In genomic region chr6:24908555-24908954, GRCh38 we compare ENCODE assay signal across 10 cellular contexts. TPM values are rescaled to one million over a fixed set of nuclear protein-coding genes. Genes with fewer than 3 reads are reported as not detected.
DNase-seq lines count a peak whose midpoint lies in the region; ATAC-seq and TF ChIP-seq lines count a peak whose summit lies in the region.
"Had no signal": no experiment of that assay in that cellular context is flagged by ENCODE, and none has a peak within 500 bp of the region (broad histone marks: within the 10 kb centered on the region; RNA-seq: fewer than 3 reads in every experiment).

No MANE protein-coding gene starts in this region.

- H3K36me3 ChIP-seq in left ventricle myocardium inferior: no peaks in the 10 kb centered on the region
- H3K36me3 ChIP-seq in muscle layer of duodenum (ENCODE audit: control insufficient read depth in 1 of 2, insufficient read depth in 2 of 2, low read length in 2 of 2): no peaks in the 10 kb centered on the region
- H3K36me3 ChIP-seq in uterus: no peaks in the 10 kb centered on the region

- no peak for TF ChIP-seq CTCF in left ventricle myocardium inferior (IDR thresholded peaks at IDR 0.05; ENCODE audit: borderline replicate concordance)
- no peak for TF ChIP-seq CTCF in uterus (IDR thresholded peaks at IDR 0.05)

- H3K36me3 Mint-ChIP-seq in activated CD4-positive, alpha-beta memory T cell treated with anti-CD3 and anti-CD28 coated beads, Interleukin-2, amount 10 ng/mL, durations not matched to agents 7 days and 5 days (ENCODE audit: low read depth): peaks cover 93% of the 10 kb centered on the region

- H3K4me1 Mint-ChIP-seq in activated CD4-positive, alpha-beta memory T cell treated with anti-CD3 and anti-CD28 coated beads, Interleukin-2, amount 10 ng/mL, durations not matched to agents 7 days and 5 days: peaks cover 86% of the 10 kb centered on the region

- no peaks in the 10 kb centered on the region for H3K9me3 Mint-ChIP-seq in activated CD4-positive, alpha-beta memory T cell treated with anti-CD3 and anti-CD28 coated beads, Interleukin-2, amount 10 ng/mL, durations not matched to agents 7 days and 5 days

- peaks cover 37% of the 10 kb centered on the region for H3K4me1 ChIP-seq in left ventricle myocardium inferior
- H3K4me1 ChIP-seq in muscle layer of duodenum (ENCODE audit: control insufficient read depth in 1 of 2, insufficient read depth in 2 of 2, low read length in 2 of 2): peaks cover 0 to 20% of the 10 kb centered on the region in 2 donors
- H3K4me1 ChIP-seq in uterus: no peaks in the 10 kb centered on the region

- no peaks in the 10 kb centered on the region for H3K27me3 Mint-ChIP-seq in activated CD4-positive, alpha-beta memory T cell treated with anti-CD3 and anti-CD28 coated beads, Interleukin-2, amount 10 ng/mL, durations not matched to agents 7 days and 5 days

- peak overlapping the region; percentile 76 for H3K4me3 ChIP-seq in left ventricle myocardium inferior
- peak overlapping the region; percentile 11 to 13 for H3K4me3 ChIP-seq in muscle layer of duodenum (ENCODE audit: low read depth in 1 of 2, low read length in 2 of 2)
- H3K4me3 ChIP-seq in uterus: peak overlapping the region; percentile 76 to 85

- H3K27ac Mint-ChIP-seq in activated CD4-positive, alpha-beta memory T cell treated with anti-CD3 and anti-CD28 coated beads, Interleukin-2, amount 10 ng/mL, durations not matched to agents 7 days and 5 days: peak overlapping the region; percentile 79

- no peak for DNase-seq in left ventricle myocardium inferior
- no peak for DNase-seq in Right ventricle myocardium superior
- DNase-seq in activated CD4-positive, alpha-beta memory T cell treated with anti-CD3 and anti-CD28 coated beads, Interleukin-2, amount 10 ng/mL, durations not matched to agents 7 days and 5 days: no peak
- DNase-seq in uterus: peak in 1 of 2 donors; percentile 45
- DNase-seq in DMS53 treated with DMSO at 0.1 percent for 48 hours (lab: John Stamatoyannopoulos, UW; ENCODE audit: unreplicated experiment): no peak
- DNase-seq in kidney tubule cell (ENCODE audit: low spot score): no peak
- DNase-seq: stimulated activated CD4-positive, alpha-beta T cell treated with anti-CD3 and anti-CD28 coated beads, Interleukin-2, amount 100 ng/mL, for 24 hours had no signal

- TF ChIP-seq POLR2A in uterus (IDR thresholded peaks at IDR 0.05): no peak

- H3K27ac ChIP-seq in left ventricle myocardium inferior (replicated peaks) (peak overlapping the region; percentile 77), muscle layer of duodenum (ENCODE audit: low read length) (no peak overlapping the region), uterus (peak overlapping the region; percentile 97 to 98)

- ATAC-seq in Right ventricle myocardium superior (ENCODE audit: poor library complexity) (no peak), GM21360 (IDR thresholded peaks at IDR 0.05; ENCODE audit: unreplicated experiment) (no peak)

- POLR2A ChIA-PET in activated CD4-positive, alpha-beta memory T cell treated with anti-CD3 and anti-CD28 coated beads, Interleukin-2, amount 10 ng/mL, durations not matched to agents 7 days and 5 days (lab: Charles Lee): interaction anchor here (1.2 to 7.4 kb wide), 16 partner anchors 9 to 109 kb away, joined by 3 to 104 read pairs (median 21); partner anchors contain the start of gene RIPOR2

- H3K4me3 Mint-ChIP-seq in activated CD4-positive, alpha-beta memory T cell treated with anti-CD3 and anti-CD28 coated beads, Interleukin-2, amount 10 ng/mL, durations not matched to agents 7 days and 5 days: peak overlapping the region; percentile 76

- CTCF ChIA-PET in activated CD4-positive, alpha-beta memory T cell treated with anti-CD3 and anti-CD28 coated beads, Interleukin-2, amount 10 ng/mL, durations not matched to agents 7 days and 5 days (lab: Charles Lee): interaction anchor here (1.2 to 6.7 kb wide), 13 partner anchors 9 to 119 kb away, joined by 3 to 73 read pairs (median 8); partner anchors contain the start of gene RIPOR2

- intact Hi-C loops in left ventricle myocardium inferior (cut with micrococcal nuclease): no loop called here
- intact Hi-C loops in Right ventricle myocardium superior (cut with DNase I): no loop called here
- intact Hi-C loops in uterus (cut with DNase I; ENCODE audit: low total_unique reads): no loop called here

- peaks cover 5% of the 10 kb centered on the region for H3K27me3 ChIP-seq in left ventricle myocardium inferior (ENCODE audit: low read depth)
- no peaks in the 10 kb centered on the region for H3K27me3 ChIP-seq in muscle layer of duodenum (ENCODE audit: low read depth, low read length)
- no peaks in the 10 kb centered on the region for H3K27me3 ChIP-seq in uterus

- H3K9me3 ChIP-seq in left ventricle myocardium inferior (replicated peaks) (peaks cover 6% of the 10 kb centered on the region), muscle layer of duodenum (ENCODE audit: control insufficient read depth in 1 of 2, low read length in 2 of 2) (no peaks in the 10 kb centered on the region), uterus (no peaks in the 10 kb centered on the region)

RNA-seq across cellular contexts. Expression of gene RIPOR2, which starts 27.2 kb away (rescaled TPM):
- total RNA-seq in left ventricle myocardium inferior (3.1 TPM), Right ventricle myocardium superior (3.1 TPM), uterus (100 to 1,000 TPM in 2 of 4 donors, 10 to 100 TPM in 2; 29.0 to 106 (median 80.4) TPM)
- 100 to 1,000 TPM; 234 to 240 TPM for total RNA-seq in activated CD4-positive, alpha-beta memory T cell treated with anti-CD3 and anti-CD28 coated beads, Interleukin-2, amount 10 ng/mL, durations not matched to agents 7 days and 5 days
- total RNA-seq: endothelial cell of umbilical vein had no signal

Comparison
In these comparisons a context has a peak if more than half of its experiments do, and no peak if none do; other contexts are left out.
1. H3K4me3 ChIP-seq: peak in every context shown above with its lines; median percentile 80 in uterus; 76 in left ventricle myocardium inferior; 12 in muscle layer of duodenum.